ENCODE assay signal across 8 cellular contexts in the genomic region with DNA sequence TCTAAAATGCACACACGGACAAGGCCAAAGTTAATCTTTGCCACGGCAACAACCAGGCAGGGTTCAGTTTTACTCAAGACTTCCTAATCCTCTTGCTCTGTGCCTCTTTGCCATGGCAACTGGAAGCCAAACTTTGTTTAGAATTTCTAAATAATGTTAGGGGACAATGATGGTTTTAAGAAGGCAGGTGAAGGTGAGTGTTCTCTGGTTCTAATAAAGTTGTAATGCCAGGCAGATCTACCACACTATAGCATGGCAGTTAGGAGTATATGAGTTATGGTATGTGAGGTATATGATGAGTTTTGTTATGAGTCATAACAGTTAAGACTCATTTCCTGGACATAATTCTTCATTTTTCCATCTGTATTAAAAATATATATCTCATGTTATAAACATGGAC. TPM values are rescaled to one million over a fixed set of nuclear protein-coding genes. Genes with fewer than 3 reads are reported as not detected.
A peak's percentile ranks its signal among the peaks of the same experiment; 100 is the strongest.
DNase-seq lines count a peak whose midpoint lies in the region; ATAC-seq, FAIRE-seq and TF ChIP-seq lines count a peak whose summit lies in the region.

No MANE protein-coding gene starts in this region.

- no peak for TF ChIP-seq EP300 in K562 (IDR thresholded peaks at IDR 0.05; ENCODE audit: low read length)

- peak; percentile 48 for ATAC-seq in GM21447 (IDR thresholded peaks at IDR 0.05; ENCODE audit: unreplicated experiment)
- peak; percentile 55 for ATAC-seq in K562
- no peak for ATAC-seq in HG03045 (IDR thresholded peaks at IDR 0.05; ENCODE audit: unreplicated experiment)

- H3K27ac ChIP-seq in KOPT-K1 (ENCODE audit: low read depth, low read length, poor library complexity, severe bottlenecking) (peak overlapping the region; percentile 89), K562 (ENCODE audit: extremely low read depth, low read depth, low read length) (peak overlapping the region; percentile 79)

- no peaks in the 10 kb centered on the region for H3K9me3 ChIP-seq in KOPT-K1 (ENCODE audit: insufficient read depth, low read length, poor library complexity, severe bottlenecking)
- no peaks in the 10 kb centered on the region for H3K9me3 ChIP-seq in K562 (replicated peaks; ENCODE audit: control insufficient read depth, insufficient read depth, low read depth, low read length)
- no peaks in the 10 kb centered on the region for H3K9me3 ChIP-seq in MG63

- no peak for TF ChIP-seq RAD21 in K562 (CRISPR knock-in tag; conservative IDR thresholded peaks at IDR 0.05 in 1 of 2, IDR thresholded peaks at IDR 0.05 in 1 of 2)

- DNase-seq in GM06990 (ENCODE audit: extremely low read depth, insufficient read length), result no peak
- DNase-seq in K562 (ENCODE audit: extremely low read depth in 1 of 4, low spot score in 3 of 4), result peak in 1 of 4 experiments; percentile 52
- no peak for DNase-seq in NCI-H2081 (lab: John Stamatoyannopoulos, UW)
- DNase-seq in MG63, result no peak
- no peak for DNase-seq in foreskin melanocyte

- no peaks in the 10 kb centered on the region for H4K20me1 ChIP-seq in K562 (replicated peaks; ENCODE audit: control insufficient read depth, insufficient read depth, low read length)

- no peak for TF ChIP-seq CTCF in GM06990 (IDR thresholded peaks at IDR 0.05; ENCODE audit: insufficient read depth, low read length, poor library complexity, severe bottlenecking)
- no peak for TF ChIP-seq CTCF in K562 (IDR thresholded peaks at IDR 0.05 in 2 of 3, conservative IDR thresholded peaks at IDR 0.05 in 1 of 3; ENCODE audit: insufficient read depth in 2 of 3, low read depth in 1 of 3, low read length in 3 of 3)

- WGBS in K562 (ENCODE audit: insufficient coverage, low coverage, missing lambda C conversion rate), result 3% methylated on average over 2 of the region's 2 CpGs

- intact Hi-C loops in K562 (cut with micrococcal nuclease), result loop anchor here (1.0 to 5.0 kb wide), 3 partner anchors 15 to 644 kb away; no protein-coding TSS in a partner anchor

- no TSS peak for BruUV-seq in K562 (replicated peaks; lab: Mats Ljungman, UMichigan)

- H3K4me3 ChIP-seq in GM06990 (replicated peaks; ENCODE audit: low read depth, low read length) (peak overlapping the region; percentile 80), K562 (peak overlapping the region; percentile 37), MG63 (no peak overlapping the region)

- FAIRE-seq in K562 (lab: Jason Lieb, UNC), result no peak

- H3K27me3 ChIP-seq in GM06990 (replicated peaks; ENCODE audit: control insufficient read depth, insufficient read depth, low read length) (no peaks in the 10 kb centered on the region), K562 (ENCODE audit: control insufficient read depth in 2 of 2, insufficient read depth in 2 of 2, low read length in 2 of 2) (no peaks in the 10 kb centered on the region), MG63 (no peaks in the 10 kb centered on the region)

- peaks cover 0 to 2% of the 10 kb centered on the region in 2 experiments; a peak in 1 of 5 replicates for H3K4me1 ChIP-seq in K562 (replicated peaks in 1 of 2; ENCODE audit: control insufficient read depth in 2 of 2, insufficient read depth in 2 of 2, low read length in 2 of 2)

- H3K79me2 ChIP-seq in K562 (ENCODE audit: control insufficient read depth, insufficient read depth, low read length), result peaks cover 74% of the 10 kb centered on the region

- no peaks in the 10 kb centered on the region for H3K9me1 ChIP-seq in K562 (ENCODE audit: control insufficient read depth, insufficient read depth, low read length)

- CTCF ChIA-PET in K562 (lab: Yijun Ruan, JAX; ENCODE audit: low intra/inter-chr PET ratio), result no interaction called here

- POLR2A ChIA-PET in K562 (lab: Yijun Ruan, JAX), result no interaction called here

- in situ Hi-C loops in K562 (cut with MboI), result no loop called here

- peak overlapping the region; percentile 78 for H3K4me2 ChIP-seq in K562 (ENCODE audit: insufficient read depth, low read length)

- peak overlapping the region in 1 of 2 experiments; percentile 74; a peak in 2 of 4 replicates for H3K9ac ChIP-seq in K562 (ENCODE audit: insufficient read depth in 1 of 2, low read depth in 2 of 2, low read length in 2 of 2)

- peak overlapping the region; percentile 55; the same call in 1 of the 2 replicates for H2AFZ ChIP-seq in K562 (ENCODE audit: low read depth, low read length)

- H3K36me3 ChIP-seq in GM06990 (ENCODE audit: control insufficient read depth, insufficient read depth, low read length) (no peaks in the 10 kb centered on the region), KOPT-K1 (ENCODE audit: insufficient read depth, low read length) (peaks cover 9% of the 10 kb centered on the region; the same call in 1 of the 2 replicates), K562 (ENCODE audit: control insufficient read depth, insufficient read depth, low read length) (no peaks in the 10 kb centered on the region), MG63 (no peaks in the 10 kb centered on the region)

- no peak for TF ChIP-seq POLR2A in K562 (conservative IDR thresholded peaks at IDR 0.05)

TF ChIP-seq in K562, 482 proteins besides CTCF, POLR2A, EP300 and RAD21 (continues in another document):
- TF ChIP-seq ZNF436 (CRISPR knock-in tag; IDR thresholded peaks at IDR 0.05) (no peak), RFX1 (IDR thresholded peaks at IDR 0.05) (peak; percentile 81), NR4A1 (CRISPR knock-in tag; IDR thresholded peaks at IDR 0.05) (no peak), NR4A1 (tag; IDR thresholded peaks at IDR 0.05) (no peak), FIP1L1 (IDR thresholded peaks at IDR 0.05; ENCODE audit: low read depth, low read length, poor library complexity, severe bottlenecking) (no peak), ETV1 (tag; conservative IDR thresholded peaks at IDR 0.05; ENCODE audit: low read depth) (0 out of 2 replicates have a peak, but pooled peaks have one; percentile 15), SREBF2 (CRISPR knock-in tag; IDR thresholded peaks at IDR 0.05) (no peak)
- TF ChIP-seq, protein P1, sequence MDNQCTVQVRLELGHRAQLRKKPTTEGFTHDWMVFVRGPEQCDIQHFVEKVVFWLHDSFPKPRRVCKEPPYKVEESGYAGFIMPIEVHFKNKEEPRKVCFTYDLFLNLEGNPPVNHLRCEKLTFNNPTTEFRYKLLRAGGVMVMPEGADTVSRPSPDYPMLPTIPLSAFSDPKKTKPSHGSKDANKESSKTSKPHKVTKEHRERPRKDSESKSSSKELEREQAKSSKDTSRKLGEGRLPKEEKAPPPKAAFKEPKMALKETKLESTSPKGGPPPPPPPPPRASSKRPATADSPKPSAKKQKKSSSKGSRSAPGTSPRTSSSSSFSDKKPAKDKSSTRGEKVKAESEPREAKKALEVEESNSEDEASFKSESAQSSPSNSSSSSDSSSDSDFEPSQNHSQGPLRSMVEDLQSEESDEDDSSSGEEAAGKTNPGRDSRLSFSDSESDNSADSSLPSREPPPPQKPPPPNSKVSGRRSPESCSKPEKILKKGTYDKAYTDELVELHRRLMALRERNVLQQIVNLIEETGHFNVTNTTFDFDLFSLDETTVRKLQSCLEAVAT (IDR thresholded peaks at IDR 0.05), result peak in 1 of 2 experiments; percentile 79; a peak in 2 of 4 replicates
- TF ChIP-seq, protein P2, sequence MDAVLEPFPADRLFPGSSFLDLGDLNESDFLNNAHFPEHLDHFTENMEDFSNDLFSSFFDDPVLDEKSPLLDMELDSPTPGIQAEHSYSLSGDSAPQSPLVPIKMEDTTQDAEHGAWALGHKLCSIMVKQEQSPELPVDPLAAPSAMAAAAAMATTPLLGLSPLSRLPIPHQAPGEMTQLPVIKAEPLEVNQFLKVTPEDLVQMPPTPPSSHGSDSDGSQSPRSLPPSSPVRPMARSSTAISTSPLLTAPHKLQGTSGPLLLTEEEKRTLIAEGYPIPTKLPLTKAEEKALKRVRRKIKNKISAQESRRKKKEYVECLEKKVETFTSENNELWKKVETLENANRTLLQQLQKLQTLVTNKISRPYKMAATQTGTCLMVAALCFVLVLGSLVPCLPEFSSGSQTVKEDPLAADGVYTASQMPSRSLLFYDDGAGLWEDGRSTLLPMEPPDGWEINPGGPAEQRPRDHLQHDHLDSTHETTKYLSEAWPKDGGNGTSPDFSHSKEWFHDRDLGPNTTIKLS (IDR thresholded peaks at IDR 0.05; ENCODE audit: borderline replicate concordance, low read depth), result 0 out of 2 replicates have a peak, but pooled peaks have one; percentile 28
- TF ChIP-seq, protein P3, sequence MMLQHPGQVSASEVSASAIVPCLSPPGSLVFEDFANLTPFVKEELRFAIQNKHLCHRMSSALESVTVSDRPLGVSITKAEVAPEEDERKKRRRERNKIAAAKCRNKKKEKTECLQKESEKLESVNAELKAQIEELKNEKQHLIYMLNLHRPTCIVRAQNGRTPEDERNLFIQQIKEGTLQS (IDR thresholded peaks at IDR 0.05), result peak; percentile 82
- TF ChIP-seq, protein P3 (CRISPR knock-in tag; conservative IDR thresholded peaks at IDR 0.05), result no peak

RNA-seq across cellular contexts. Expression of a gene that starts 2.7 kb away (rescaled TPM):
- 30.9 and 123 TPM in 2 replicates for total RNA-seq in K562 (2011; cell fraction: chromatin; rRNA removed; ENCODE audit: low replicate concordance)
- 20.2 and 42.1 TPM in 2 replicates for total RNA-seq in K562 (2011; cell fraction: nucleolus; rRNA removed)
- total RNA-seq in K562 (2011; cell fraction: nucleoplasm; rRNA removed), result 71.2 and 74.3 TPM in 2 replicates
- 44.4 and 55.8 TPM in 2 replicates for total RNA-seq in K562 (2014; rRNA removed)
- total RNA-seq in K562 (2014; rRNA removed; fragmentation: Illumina TruSeq; extraction: Trizol), result 107 and 112 TPM in 2 replicates
- total RNA-seq in K562 (2015; rRNA removed; fragmentation: Illumina TruSeq; extraction: Trizol), result 95.3 and 105 TPM in 2 replicates
- 62.9 and 67.6 TPM in 2 replicates for total RNA-seq in K562 (2021)
- 7.1 and 21.8 TPM in 2 replicates for polyA plus RNA-seq in K562 (2011; rRNA removed)
- polyA plus RNA-seq in K562 (2011; cell fraction: cytosol; rRNA removed), result 3.1 and 12.6 TPM in 2 replicates
- 4.3 and 14.6 TPM in 2 replicates for polyA plus RNA-seq in K562 (2011; cell fraction: nucleus; rRNA removed)
- polyA plus RNA-seq in K562 (2012), result 41.4 and 61.2 TPM in 2 replicates
- polyA plus RNA-seq in K562 (2014; fragmentation: Illumina TruSeq; extraction: Trizol), result 73.5 and 86.1 TPM in 2 replicates
- polyA plus RNA-seq in K562 (2014; fragmentation: Nextera tagmentation; extraction: Ambion mirVana), result 10 to 100 TPM; 38.8 to 65.1 TPM
- polyA plus RNA-seq in K562 (2014; rRNA removed), result 49.1 and 51.1 TPM in 2 replicates
- 12.3 and 47.6 TPM in 2 replicates for polyA minus RNA-seq in K562 (2011; rRNA and poly(A)+ RNA removed)
- polyA minus RNA-seq in K562 (2011; cell fraction: cytosol; rRNA and poly(A)+ RNA removed), result 5.2 and 12.3 TPM in 2 replicates
- 7.1 and 45.3 TPM in 2 replicates for polyA minus RNA-seq in K562 (2011; cell fraction: nucleus; rRNA and poly(A)+ RNA removed)
- total RNA-seq in MG63 (2014; rRNA removed; shearing (Covaris generic); ENCODE audit: low replicate concordance), result 7.0 and 12.1 TPM in 2 replicates
